ENCODE assay signal across 9 cellular contexts in the genomic region with DNA sequence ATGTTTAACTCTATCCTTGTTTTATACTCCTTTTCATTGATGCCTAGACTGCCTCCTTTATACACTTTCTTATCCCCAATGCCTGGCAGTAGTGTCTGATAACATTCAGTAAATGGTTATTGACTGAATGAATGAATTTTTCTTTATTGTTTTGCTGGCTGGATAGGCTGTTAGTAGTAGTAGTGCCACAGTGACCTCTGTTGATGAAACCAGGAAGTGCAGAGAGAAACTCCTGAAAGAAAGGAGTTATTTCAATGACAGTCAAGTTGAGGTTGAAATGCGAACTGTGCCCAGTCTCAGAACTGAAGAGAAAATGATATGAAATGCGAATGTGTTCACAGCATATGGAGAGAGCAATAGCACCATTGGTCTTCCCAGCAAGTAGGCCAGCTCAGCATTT. TPM values are rescaled to one million over a fixed set of nuclear protein-coding genes. Genes with fewer than 3 reads are reported as not detected.
DNase-seq lines count a peak whose midpoint lies in the region; ATAC-seq and TF ChIP-seq lines count a peak whose summit lies in the region.
"Had no signal": no experiment of that assay in that cellular context is flagged by ENCODE, and none has a peak within 500 bp of the region (broad histone marks: within the 10 kb centered on the region; RNA-seq: fewer than 3 reads in every experiment).

No MANE protein-coding gene starts in this region.

- CTCF ChIA-PET in AG04450 (lab: Charles Lee): interaction anchor here (0.7 to 2.9 kb wide), 3 partner anchors 18 to 119 kb away, joined by 3 to 21 read pairs (median 3); partner anchors contain the start of gene SLC9A4

- H3K36me3 ChIP-seq in WERI-Rb-1 (no peaks in the 10 kb centered on the region), tibial artery (no peaks in the 10 kb centered on the region)

- H3K27me3 ChIP-seq in AG04450 (ENCODE audit: control insufficient read depth, insufficient read depth, low read length): peaks cover 2% of the 10 kb centered on the region
- peaks cover 41% of the 10 kb centered on the region for H3K27me3 ChIP-seq in WERI-Rb-1 (ENCODE audit: insufficient read depth, low read depth, severe bottlenecking)
- H3K27me3 ChIP-seq in tibial artery: no peaks in the 10 kb centered on the region

- H3K4me3 ChIP-seq in AG04450 (ENCODE audit: low read depth, low read length) (no peak overlapping the region), GM12875 (ENCODE audit: low read depth, low read length) (no peak overlapping the region), WERI-Rb-1 (ENCODE audit: low read depth, low read length) (no peak overlapping the region), tibial artery (no peak overlapping the region)

- no peaks in the 10 kb centered on the region for H3K4me1 ChIP-seq in tibial artery

- ATAC-seq in left colon (peak; percentile 67), GM18870 (IDR thresholded peaks at IDR 0.05; ENCODE audit: unreplicated experiment) (no peak), GM21526 (IDR thresholded peaks at IDR 0.05; ENCODE audit: low FRiP score, unreplicated experiment) (no peak)

- TF ChIP-seq CTCF in AG04450 (IDR thresholded peaks at IDR 0.05; ENCODE audit: low read depth, low read length) (peak; percentile 49), GM12875 (IDR thresholded peaks at IDR 0.05; ENCODE audit: borderline replicate concordance, insufficient read depth, low read depth, low read length) (peak; percentile 31; the same call in 1 of the 2 replicates), WERI-Rb-1 (IDR thresholded peaks at IDR 0.05; ENCODE audit: low read depth, low read length) (peak; percentile 16; the same call in 1 of the 2 replicates), tibial artery (IDR thresholded peaks at IDR 0.05) (no peak)

- no peaks in the 10 kb centered on the region for H3K9me3 ChIP-seq in AG04450 (ENCODE audit: control insufficient read depth, insufficient read depth, low read length)
- no peaks in the 10 kb centered on the region for H3K9me3 ChIP-seq in WERI-Rb-1 (ENCODE audit: severe bottlenecking)
- H3K9me3 ChIP-seq in tibial artery: no peaks in the 10 kb centered on the region

- H3K27ac ChIP-seq in AG04450 (ENCODE audit: low read depth, low read length) (no peak overlapping the region), WERI-Rb-1 (no peak overlapping the region), tibial artery (no peak overlapping the region)
- H3K27ac ChIP-seq: RWPE1 had no signal

- no peak for DNase-seq in AG04450 (ENCODE audit: low read depth, low spot score)
- DNase-seq in WERI-Rb-1: no peak
- DNase-seq in left colon: peak in 1 of 2 donors; percentile 61
- no peak for DNase-seq in tibial artery
- no peak for DNase-seq in RKO (ENCODE audit: low spot score)

- intact Hi-C loops in left colon (cut with DNase I, micrococcal nuclease) (no loop called here), tibial artery (cut with DNase I; ENCODE audit: low total_unique reads) (no loop called here)

- POLR2A ChIA-PET in AG04450 (lab: Yijun Ruan, JAX): no interaction called here

RNA-seq across cellular contexts. Expression of gene SLC9A2, which starts 26.8 kb away (rescaled TPM):
- not detected in 2 replicates for polyA plus RNA-seq in AG04450 (2011; rRNA removed)
- polyA minus RNA-seq in AG04450 (2011; rRNA and poly(A)+ RNA removed): not detected in 2 replicates
- total RNA-seq in left colon: 10 to 100 TPM; 75.2 to 81.1 TPM

Comparison
In these comparisons a context has a peak if more than half of its experiments do, and no peak if none do; other contexts are left out.
1. CTCF ChIP-seq: peak in AG04450 (single experiment), GM12875 (single experiment) and WERI-Rb-1 (single experiment); none in tibial artery (0 of 2).